ENCODE assay signal across 26 cellular contexts in genomic region chr20:44941292-44941691, GRCh38. TPM values are rescaled to one million over a fixed set of nuclear protein-coding genes. Genes with fewer than 3 reads are reported as not detected.
DNase-seq lines count a peak whose midpoint lies in the region; ATAC-seq, FAIRE-seq and TF ChIP-seq lines count a peak whose summit lies in the region.
"Had no signal": no experiment of that assay in that cellular context is flagged by ENCODE, and none has a peak within 500 bp of the region (broad histone marks: within the 10 kb centered on the region; RNA-seq: fewer than 3 reads in every experiment).

No MANE protein-coding gene starts in this region.

- TF ChIP-seq EP300 in HepG2 (IDR thresholded peaks at IDR 0.05; ENCODE audit: low read depth in 2 of 2, low read length in 2 of 2) (no peak), HepG2 (CRISPR knock-in tag; IDR thresholded peaks at IDR 0.05; ENCODE audit: borderline replicate concordance) (no peak)

- H3K27me3 Mint-ChIP-seq in activated CD4-positive, alpha-beta memory T cell treated with anti-CD3 and anti-CD28 coated beads for 36 hours = no peaks in the 10 kb centered on the region
- no peaks in the 10 kb centered on the region for H3K27me3 Mint-ChIP-seq in central memory CD8-positive, alpha-beta T cell
- H3K27me3 Mint-ChIP-seq: B cell; CD8-positive, alpha-beta memory T cell had no signal

- FAIRE-seq in HepG2 (lab: Jason Lieb, UNC) = no peak

- ATAC-seq in HepG2 (no peak), right lobe of liver (no peak), HG02642 (IDR thresholded peaks at IDR 0.05; ENCODE audit: poor library complexity, unreplicated experiment) (no peak)
- no peak for ATAC-seq in central memory CD8-positive, alpha-beta T cell (replicated peaks; ENCODE audit: extremely low read depth, poor library complexity, severe bottlenecking)
- ATAC-seq: body of pancreas, esophagus mucosa, left lobe of liver had no signal

- no peaks in the 10 kb centered on the region for H3K27me3 ChIP-seq in HepG2 (ENCODE audit: control insufficient read depth in 1 of 2, insufficient read depth in 2 of 2, low read length in 2 of 2)
- no peaks in the 10 kb centered on the region for H3K27me3 ChIP-seq in right lobe of liver
- H3K27me3 ChIP-seq: adrenal gland, body of pancreas, right atrium auricular region, SJSA1, thyroid gland, vagina had no signal

- H3K4me3 ChIP-seq in HepG2 (replicated peaks in 1 of 3; ENCODE audit: insufficient read depth in 1 of 3, low read depth in 2 of 3, low read length in 3 of 3) (no peak overlapping the region), right lobe of liver (no peak overlapping the region), coronary artery (no peak overlapping the region)
- H3K4me3 ChIP-seq: adrenal gland, body of pancreas, right atrium auricular region, SJSA1, smooth muscle cell, thyroid gland, vagina had no signal

- H3K4me1 ChIP-seq in HepG2 (ENCODE audit: insufficient read depth, low read length) (peaks cover 10% of the 10 kb centered on the region), right lobe of liver (peaks cover 0 to 5% (median 0%) of the 10 kb centered on the region in 4 donors)
- H3K4me1 ChIP-seq: body of pancreas, right atrium auricular region, SJSA1, thyroid gland, vagina had no signal

- no peak overlapping the region for H3K9ac ChIP-seq in HepG2 (ENCODE audit: insufficient read depth, low read depth, low read length)

- peak overlapping the region; percentile 8 for H3K27ac Mint-ChIP-seq in activated CD4-positive, alpha-beta memory T cell treated with anti-CD3 and anti-CD28 coated beads for 36 hours
- H3K27ac Mint-ChIP-seq in central memory CD8-positive, alpha-beta T cell (ENCODE audit: low read depth) = peak overlapping the region; percentile 11
- H3K27ac Mint-ChIP-seq: B cell had no signal

- H4K20me1 ChIP-seq in HepG2 (ENCODE audit: insufficient read depth, low read length) = no peaks in the 10 kb centered on the region

- TF ChIP-seq POLR2A in HepG2 (IDR thresholded peaks at IDR 0.05; ENCODE audit: insufficient read depth in 1 of 2, low read depth in 2 of 2, low read length in 2 of 2) (peak in 1 of 2 experiments; percentile 25; a peak in 1 of 4 replicates), right lobe of liver (IDR thresholded peaks at IDR 0.05) (no peak)

- CTCF ChIA-PET in HepG2 (lab: Yijun Ruan, JAX; ENCODE audit: low intra/inter-chr PET ratio, low total read pairs) = no interaction called here
- CTCF ChIA-PET in activated CD4-positive, alpha-beta memory T cell treated with anti-CD3 and anti-CD28 coated beads for 36 hours (lab: Charles Lee) = interaction anchor here (1.5 kb wide), 1 partner anchor 71 kb away, joined by 3 read pairs; no protein-coding TSS in a partner anchor

- no peaks in the 10 kb centered on the region for H3K9me3 Mint-ChIP-seq in activated CD4-positive, alpha-beta memory T cell treated with anti-CD3 and anti-CD28 coated beads for 36 hours
- no peaks in the 10 kb centered on the region for H3K9me3 Mint-ChIP-seq in central memory CD8-positive, alpha-beta T cell
- H3K9me3 Mint-ChIP-seq: CD8-positive, alpha-beta memory T cell had no signal

- WGBS in HepG2 (ENCODE audit: low lambda C conversion rate) = 98% methylated on average over 5 of the region's 5 CpGs
- no CpG with 5 or more reads among the region's 5 CpGs for WGBS in right lobe of liver (ENCODE audit: insufficient coverage, low coverage, low lambda C conversion rate, missing lambda C conversion rate)

- H3K36me3 ChIP-seq in HepG2 (replicated peaks in 1 of 2; ENCODE audit: control insufficient read depth in 1 of 2, insufficient read depth in 2 of 2, low read length in 2 of 2) (peaks cover 53 to 92% of the 10 kb centered on the region in 2 experiments), right lobe of liver (peaks cover 0 to 45% (median 7%) of the 10 kb centered on the region in 4 donors)

- no peak overlapping the region for H2AFZ ChIP-seq in HepG2 (ENCODE audit: low read length)

- no peak for DNase-seq in HepG2 (ENCODE audit: low spot score)
- DNase-seq in right lobe of liver = no peak
- DNase-seq in activated CD4-positive, alpha-beta memory T cell treated with anti-CD3 and anti-CD28 coated beads for 36 hours = peak; percentile 20
- no peak for DNase-seq in central memory CD8-positive, alpha-beta T cell (ENCODE audit: low spot score in 2 of 2)
- no peak for DNase-seq in NCI-H82 (lab: John Stamatoyannopoulos, UW)
- no peak for DNase-seq in NCI-H187 (lab: John Stamatoyannopoulos, UW)
- DNase-seq in coronary artery (ENCODE audit: low spot score) = no peak
- DNase-seq: activated CD4-positive, alpha-beta T cell treated with anti-CD3 and anti-CD28 coated beads, Interleukin-2, amount 50 U/mL, for 4 hours; adrenal gland; body of pancreas; CD8-positive, alpha-beta memory T cell; cerebellar nuclear complex; DMS 273 treated with DMSO at 0.1 percent for 48 hours; HCEC 1CT; NCI-H146; NCI-H446 treated with DMSO at 0.1 percent for 48 hours; RPMI8226; thyroid gland had no signal

- no TSS peak for BruUV-seq in HepG2 (replicated peaks; lab: Mats Ljungman, UMichigan)

- intact Hi-C loops in HepG2 (cut with micrococcal nuclease; ENCODE audit: unreplicated experiment) (no loop called here), right lobe of liver (cut with DNase I) (no loop called here)
- intact Hi-C loops in activated CD4-positive, alpha-beta memory T cell treated with anti-CD3 and anti-CD28 coated beads for 36 hours (cut with micrococcal nuclease) = no loop called here

- H3K36me3 Mint-ChIP-seq in activated CD4-positive, alpha-beta memory T cell treated with anti-CD3 and anti-CD28 coated beads for 36 hours = peaks cover 45% of the 10 kb centered on the region
- H3K36me3 Mint-ChIP-seq in central memory CD8-positive, alpha-beta T cell (ENCODE audit: insufficient read depth) = peaks cover 41% of the 10 kb centered on the region

- TF ChIP-seq RAD21 in HepG2 (CRISPR knock-in tag; IDR thresholded peaks at IDR 0.05) = no peak

- no peak overlapping the region for H3K4me3 Mint-ChIP-seq in activated CD4-positive, alpha-beta memory T cell treated with anti-CD3 and anti-CD28 coated beads for 36 hours
- H3K4me3 Mint-ChIP-seq in central memory CD8-positive, alpha-beta T cell = no peak overlapping the region
- H3K4me3 Mint-ChIP-seq: B cell had no signal

- no peaks in the 10 kb centered on the region for H3K79me2 ChIP-seq in HepG2 (ENCODE audit: insufficient read depth, low read length)

- in situ Hi-C loops in HepG2 (cut with HindIII; ENCODE audit: extremely low pct_ligation_motif_present, low pct_unique_long_range_greater_than_20kb) = no loop called here

- peaks cover 10% of the 10 kb centered on the region for H3K4me1 Mint-ChIP-seq in activated CD4-positive, alpha-beta memory T cell treated with anti-CD3 and anti-CD28 coated beads for 36 hours (ENCODE audit: low read depth)
- H3K4me1 Mint-ChIP-seq in central memory CD8-positive, alpha-beta T cell = no peaks in the 10 kb centered on the region
- H3K4me1 Mint-ChIP-seq: B cell had no signal

- POLR2A ChIA-PET in HepG2 (lab: Yijun Ruan, JAX) = interaction anchor here (0.8 to 4.0 kb wide), 6 partner anchors 11 to 170 kb away, joined by 3 to 24 read pairs (median 7); partner anchors contain the start of genes PABPC1L and TOMM34
- POLR2A ChIA-PET in activated CD4-positive, alpha-beta memory T cell treated with anti-CD3 and anti-CD28 coated beads for 36 hours (lab: Charles Lee) = interaction anchor here (1.3 kb wide), 1 partner anchor 20 kb away, joined by 3 read pairs; no protein-coding TSS in a partner anchor

- TF ChIP-seq CTCF in HepG2 (CRISPR knock-in tag; IDR thresholded peaks at IDR 0.05) = no peak
- TF ChIP-seq CTCF in right lobe of liver (IDR thresholded peaks at IDR 0.05) = no peak
- no peak for TF ChIP-seq CTCF in coronary artery (IDR thresholded peaks at IDR 0.05)

- no peaks in the 10 kb centered on the region for H3K9me3 ChIP-seq in HepG2 (ENCODE audit: low read length)
- H3K9me3 ChIP-seq in right lobe of liver = no peaks in the 10 kb centered on the region
- H3K9me3 ChIP-seq: adrenal gland, body of pancreas, right atrium auricular region, SJSA1, thyroid gland, vagina had no signal

- H3K27ac ChIP-seq in HepG2 (ENCODE audit: extremely low read length, insufficient read depth, low read length) (no peak overlapping the region), right lobe of liver (no peak overlapping the region), coronary artery (no peak overlapping the region)
- H3K27ac ChIP-seq: adrenal gland, body of pancreas, right atrium auricular region, SJSA1, thyroid gland, vagina had no signal

- H3K4me2 ChIP-seq in HepG2 (ENCODE audit: low read depth, low read length) = no peak overlapping the region
- H3K4me2 ChIP-seq: smooth muscle cell had no signal

RNA-seq across cellular contexts. Expression of gene TOMM34, which starts 18.9 kb away (rescaled TPM):
- 52.0 and 73.0 TPM in 2 replicates for total RNA-seq in HepG2 (2016; rRNA removed; fragmentation: Illumina TruSeq; extraction: Trizol)
- 6.2 and 6.4 TPM in 2 replicates for total RNA-seq in HepG2 (2016; cell fraction: cytosol; rRNA removed; fragmentation: Illumina TruSeq; extraction: Trizol; ENCODE audit: low read depth)
- 52.3 and 72.3 TPM in 2 replicates for total RNA-seq in HepG2 (2016; cell fraction: insoluble cytoplasmic fraction; rRNA removed; fragmentation: Illumina TruSeq; extraction: Trizol)
- 18.0 and 21.0 TPM in 2 replicates for total RNA-seq in HepG2 (2016; cell fraction: membrane; rRNA removed; fragmentation: Illumina TruSeq; extraction: Trizol)
- total RNA-seq in HepG2 (2016; cell fraction: nucleus; rRNA removed; fragmentation: Illumina TruSeq; extraction: Trizol) = 24.9 and 25.7 TPM in 2 replicates
- 36.2 and 38.3 TPM in 2 replicates for polyA plus RNA-seq in HepG2 (2011; rRNA removed)
- polyA plus RNA-seq in HepG2 (2011; cell fraction: cytosol; rRNA removed) = 38.3 and 39.9 TPM in 2 replicates
- 20.9 and 23.3 TPM in 2 replicates for polyA plus RNA-seq in HepG2 (2011; cell fraction: nucleus; rRNA removed)
- 41.6 and 42.7 TPM in 2 replicates for polyA plus RNA-seq in HepG2 (2012)
- polyA plus RNA-seq in HepG2 (2016; cell fraction: cytosol; fragmentation: Illumina TruSeq; extraction: Trizol; ENCODE audit: low read depth) = 7.7 and 7.8 TPM in 2 replicates
- polyA plus RNA-seq in HepG2 (2016; cell fraction: insoluble cytoplasmic fraction; fragmentation: Illumina TruSeq; extraction: Trizol; ENCODE audit: low read depth) = 102 TPM in 2 replicates
- polyA plus RNA-seq in HepG2 (2016; cell fraction: membrane; fragmentation: Illumina TruSeq; extraction: Trizol; ENCODE audit: low read depth) = 17.3 and 19.1 TPM in 2 replicates
- 45.6 and 46.6 TPM in 2 replicates for polyA plus RNA-seq in HepG2 (2016; cell fraction: nucleus; fragmentation: Illumina TruSeq; extraction: Trizol; ENCODE audit: insufficient read depth, low read depth)
- 23.9 and 48.7 TPM in 2 replicates for polyA minus RNA-seq in HepG2 (2011; rRNA and poly(A)+ RNA removed; ENCODE audit: low replicate concordance)
- polyA minus RNA-seq in HepG2 (2011; cell fraction: cytosol; rRNA and poly(A)+ RNA removed) = 11.6 and 12.1 TPM in 2 replicates
- 6.8 and 9.1 TPM in 2 replicates for polyA minus RNA-seq in HepG2 (2011; cell fraction: nucleus; rRNA and poly(A)+ RNA removed)
- total RNA-seq in right lobe of liver = 10 to 100 TPM in 3 of 6 experiments, 1 to 10 TPM in 3; 6.7 to 17.7 (median 10.0) TPM
- total RNA-seq in activated CD4-positive, alpha-beta memory T cell treated with anti-CD3 and anti-CD28 coated beads for 36 hours = 10 to 100 TPM; 56.3 to 58.4 TPM

RNA-seq across cellular contexts. Expression of gene STK4, which starts 25.0 kb away (rescaled TPM):
- total RNA-seq in HepG2 (2016; rRNA removed; fragmentation: Illumina TruSeq; extraction: Trizol) (38.3 and 61.4 TPM in 2 replicates), right lobe of liver (10 to 100 TPM in 5 of 6 experiments, 1 to 10 TPM in 1; 9.7 to 17.5 (median 13.4) TPM)
- total RNA-seq in HepG2 (2016; cell fraction: cytosol; rRNA removed; fragmentation: Illumina TruSeq; extraction: Trizol; ENCODE audit: low read depth) = 7.6 and 8.4 TPM in 2 replicates
- 38.6 and 51.4 TPM in 2 replicates for total RNA-seq in HepG2 (2016; cell fraction: insoluble cytoplasmic fraction; rRNA removed; fragmentation: Illumina TruSeq; extraction: Trizol)
- 17.0 and 19.2 TPM in 2 replicates for total RNA-seq in HepG2 (2016; cell fraction: membrane; rRNA removed; fragmentation: Illumina TruSeq; extraction: Trizol)
- 46.5 and 48.3 TPM in 2 replicates for total RNA-seq in HepG2 (2016; cell fraction: nucleus; rRNA removed; fragmentation: Illumina TruSeq; extraction: Trizol)
- polyA plus RNA-seq in HepG2 (2011; rRNA removed) = 21.2 and 25.6 TPM in 2 replicates
- 11.6 and 16.8 TPM in 2 replicates for polyA plus RNA-seq in HepG2 (2011; cell fraction: cytosol; rRNA removed)
- 14.7 and 18.6 TPM in 2 replicates for polyA plus RNA-seq in HepG2 (2011; cell fraction: nucleus; rRNA removed)
- polyA plus RNA-seq in HepG2 (2012) = 16.8 and 20.4 TPM in 2 replicates
- polyA plus RNA-seq in HepG2 (2016; cell fraction: cytosol; fragmentation: Illumina TruSeq; extraction: Trizol; ENCODE audit: low read depth) = 1.2 TPM in 2 replicates
- 34.7 and 38.5 TPM in 2 replicates for polyA plus RNA-seq in HepG2 (2016; cell fraction: insoluble cytoplasmic fraction; fragmentation: Illumina TruSeq; extraction: Trizol; ENCODE audit: low read depth)
- polyA plus RNA-seq in HepG2 (2016; cell fraction: membrane; fragmentation: Illumina TruSeq; extraction: Trizol; ENCODE audit: low read depth) = 4.8 and 5.6 TPM in 2 replicates
- polyA plus RNA-seq in HepG2 (2016; cell fraction: nucleus; fragmentation: Illumina TruSeq; extraction: Trizol; ENCODE audit: insufficient read depth, low read depth) = 40.8 and 44.8 TPM in 2 replicates
- 23.3 and 33.6 TPM in 2 replicates for polyA minus RNA-seq in HepG2 (2011; rRNA and poly(A)+ RNA removed; ENCODE audit: low replicate concordance)
- 18.8 and 20.9 TPM in 2 replicates for polyA minus RNA-seq in HepG2 (2011; cell fraction: cytosol; rRNA and poly(A)+ RNA removed)
- polyA minus RNA-seq in HepG2 (2011; cell fraction: nucleus; rRNA and poly(A)+ RNA removed) = 67.3 and 85.4 TPM in 2 replicates
- total RNA-seq in activated CD4-positive, alpha-beta memory T cell treated with anti-CD3 and anti-CD28 coated beads for 36 hours = 100 to 1,000 TPM; 126 to 128 TPM

RNA-seq across cellular contexts. Expression of gene PABPC1L, which starts 31.4 kb away (rescaled TPM):
- total RNA-seq in HepG2 (2016; rRNA removed; fragmentation: Illumina TruSeq; extraction: Trizol) = 6.4 and 30.8 TPM in 2 replicates
- total RNA-seq in HepG2 (2016; cell fraction: cytosol; rRNA removed; fragmentation: Illumina TruSeq; extraction: Trizol; ENCODE audit: low read depth) = 8.8 and 10.6 TPM in 2 replicates
- 7.2 and 30.6 TPM in 2 replicates for total RNA-seq in HepG2 (2016; cell fraction: insoluble cytoplasmic fraction; rRNA removed; fragmentation: Illumina TruSeq; extraction: Trizol)
- total RNA-seq in HepG2 (2016; cell fraction: membrane; rRNA removed; fragmentation: Illumina TruSeq; extraction: Trizol) = 7.7 TPM in 2 replicates
- total RNA-seq in HepG2 (2016; cell fraction: nucleus; rRNA removed; fragmentation: Illumina TruSeq; extraction: Trizol) = 68.7 and 74.6 TPM in 2 replicates
- 252 and 283 TPM in 2 replicates for polyA plus RNA-seq in HepG2 (2011; rRNA removed)
- 48.8 and 52.2 TPM in 2 replicates for polyA plus RNA-seq in HepG2 (2011; cell fraction: cytosol; rRNA removed)
- polyA plus RNA-seq in HepG2 (2011; cell fraction: nucleus; rRNA removed) = 1,815 and 1,864 TPM in 2 replicates
- 109 and 110 TPM in 2 replicates for polyA plus RNA-seq in HepG2 (2012)
- polyA plus RNA-seq in HepG2 (2016; cell fraction: cytosol; fragmentation: Illumina TruSeq; extraction: Trizol; ENCODE audit: low read depth) = 3.4 TPM in 2 replicates
- polyA plus RNA-seq in HepG2 (2016; cell fraction: insoluble cytoplasmic fraction; fragmentation: Illumina TruSeq; extraction: Trizol; ENCODE audit: low read depth) = 8.9 and 10.9 TPM in 2 replicates
- 4.4 and 4.6 TPM in 2 replicates for polyA plus RNA-seq in HepG2 (2016; cell fraction: membrane; fragmentation: Illumina TruSeq; extraction: Trizol; ENCODE audit: low read depth)
- 374 and 409 TPM in 2 replicates for polyA plus RNA-seq in HepG2 (2016; cell fraction: nucleus; fragmentation: Illumina TruSeq; extraction: Trizol; ENCODE audit: insufficient read depth, low read depth)
- 12.6 and 64.0 TPM in 2 replicates for polyA minus RNA-seq in HepG2 (2011; rRNA and poly(A)+ RNA removed; ENCODE audit: low replicate concordance)
- 10.6 and 12.0 TPM in 2 replicates for polyA minus RNA-seq in HepG2 (2011; cell fraction: cytosol; rRNA and poly(A)+ RNA removed)
- 250 and 264 TPM in 2 replicates for polyA minus RNA-seq in HepG2 (2011; cell fraction: nucleus; rRNA and poly(A)+ RNA removed)
- total RNA-seq in right lobe of liver = 10 to 100 TPM in 5 of 6 experiments, 1 to 10 TPM in 1; 8.7 to 40.2 (median 27.7) TPM
- 10 to 100 TPM; 61.5 to 70.7 TPM for total RNA-seq in activated CD4-positive, alpha-beta memory T cell treated with anti-CD3 and anti-CD28 coated beads for 36 hours

RNA-seq across cellular contexts. Expression of gene YWHAB, which starts 55.8 kb away (rescaled TPM):
- 121 and 184 TPM in 2 replicates for total RNA-seq in HepG2 (2016; rRNA removed; fragmentation: Illumina TruSeq; extraction: Trizol)
- total RNA-seq in HepG2 (2016; cell fraction: cytosol; rRNA removed; fragmentation: Illumina TruSeq; extraction: Trizol; ENCODE audit: low read depth) = 13.1 and 14.3 TPM in 2 replicates
- 123 and 180 TPM in 2 replicates for total RNA-seq in HepG2 (2016; cell fraction: insoluble cytoplasmic fraction; rRNA removed; fragmentation: Illumina TruSeq; extraction: Trizol)
- 60.9 and 62.9 TPM in 2 replicates for total RNA-seq in HepG2 (2016; cell fraction: membrane; rRNA removed; fragmentation: Illumina TruSeq; extraction: Trizol)
- total RNA-seq in HepG2 (2016; cell fraction: nucleus; rRNA removed; fragmentation: Illumina TruSeq; extraction: Trizol) = 79.4 and 83.5 TPM in 2 replicates
- 64.0 and 77.2 TPM in 2 replicates for polyA plus RNA-seq in HepG2 (2011; rRNA removed)
- polyA plus RNA-seq in HepG2 (2011; cell fraction: cytosol; rRNA removed) = 41.7 and 66.1 TPM in 2 replicates
- polyA plus RNA-seq in HepG2 (2011; cell fraction: nucleus; rRNA removed) = 28.9 and 37.6 TPM in 2 replicates
- polyA plus RNA-seq in HepG2 (2012) = 122 and 130 TPM in 2 replicates
- 22.2 and 23.8 TPM in 2 replicates for polyA plus RNA-seq in HepG2 (2016; cell fraction: cytosol; fragmentation: Illumina TruSeq; extraction: Trizol; ENCODE audit: low read depth)
- polyA plus RNA-seq in HepG2 (2016; cell fraction: insoluble cytoplasmic fraction; fragmentation: Illumina TruSeq; extraction: Trizol; ENCODE audit: low read depth) = 254 and 256 TPM in 2 replicates
- polyA plus RNA-seq in HepG2 (2016; cell fraction: membrane; fragmentation: Illumina TruSeq; extraction: Trizol; ENCODE audit: low read depth) = 47.1 and 50.3 TPM in 2 replicates
- polyA plus RNA-seq in HepG2 (2016; cell fraction: nucleus; fragmentation: Illumina TruSeq; extraction: Trizol; ENCODE audit: insufficient read depth, low read depth) = 121 and 126 TPM in 2 replicates
- 22.5 and 46.6 TPM in 2 replicates for polyA minus RNA-seq in HepG2 (2011; rRNA and poly(A)+ RNA removed; ENCODE audit: low replicate concordance)
- 38.2 and 43.5 TPM in 2 replicates for polyA minus RNA-seq in HepG2 (2011; cell fraction: cytosol; rRNA and poly(A)+ RNA removed)
- polyA minus RNA-seq in HepG2 (2011; cell fraction: nucleus; rRNA and poly(A)+ RNA removed) = 64.2 and 67.4 TPM in 2 replicates
- total RNA-seq in right lobe of liver = 10 to 100 TPM; 48.7 to 71.1 (median 54.5) TPM
- 100 to 1,000 TPM; 280 to 284 TPM for total RNA-seq in activated CD4-positive, alpha-beta memory T cell treated with anti-CD3 and anti-CD28 coated beads for 36 hours
